ENCODE assay signal across 1 cellular context in the genomic region with DNA sequence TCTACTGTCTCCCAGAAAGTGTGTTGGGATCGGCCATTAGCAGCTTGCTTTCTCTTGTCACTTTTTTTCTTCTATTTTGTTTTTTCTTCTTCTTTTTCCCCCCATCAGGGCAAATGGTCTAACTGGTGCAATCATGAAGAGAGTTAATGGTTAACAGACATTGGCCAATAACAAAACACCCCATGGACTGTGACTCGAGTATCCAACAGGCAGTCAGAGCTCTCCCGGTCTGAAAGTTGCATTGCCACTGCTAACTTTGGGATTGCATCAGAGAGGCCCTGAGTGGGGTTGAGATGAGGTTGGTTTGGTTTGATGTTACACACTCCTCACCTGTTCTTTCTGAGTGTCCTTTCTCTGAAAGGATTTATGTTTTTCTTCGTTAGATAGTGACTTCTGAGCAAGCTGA.
TF ChIP-seq lines count a peak whose summit lies in the region.

No MANE protein-coding gene starts in this region.

TF ChIP-seq in HepG2, 621 proteins besides CTCF, POLR2A, EP300 and RAD21 (continued from another document and continues in another):
- TF ChIP-seq, protein P1, sequence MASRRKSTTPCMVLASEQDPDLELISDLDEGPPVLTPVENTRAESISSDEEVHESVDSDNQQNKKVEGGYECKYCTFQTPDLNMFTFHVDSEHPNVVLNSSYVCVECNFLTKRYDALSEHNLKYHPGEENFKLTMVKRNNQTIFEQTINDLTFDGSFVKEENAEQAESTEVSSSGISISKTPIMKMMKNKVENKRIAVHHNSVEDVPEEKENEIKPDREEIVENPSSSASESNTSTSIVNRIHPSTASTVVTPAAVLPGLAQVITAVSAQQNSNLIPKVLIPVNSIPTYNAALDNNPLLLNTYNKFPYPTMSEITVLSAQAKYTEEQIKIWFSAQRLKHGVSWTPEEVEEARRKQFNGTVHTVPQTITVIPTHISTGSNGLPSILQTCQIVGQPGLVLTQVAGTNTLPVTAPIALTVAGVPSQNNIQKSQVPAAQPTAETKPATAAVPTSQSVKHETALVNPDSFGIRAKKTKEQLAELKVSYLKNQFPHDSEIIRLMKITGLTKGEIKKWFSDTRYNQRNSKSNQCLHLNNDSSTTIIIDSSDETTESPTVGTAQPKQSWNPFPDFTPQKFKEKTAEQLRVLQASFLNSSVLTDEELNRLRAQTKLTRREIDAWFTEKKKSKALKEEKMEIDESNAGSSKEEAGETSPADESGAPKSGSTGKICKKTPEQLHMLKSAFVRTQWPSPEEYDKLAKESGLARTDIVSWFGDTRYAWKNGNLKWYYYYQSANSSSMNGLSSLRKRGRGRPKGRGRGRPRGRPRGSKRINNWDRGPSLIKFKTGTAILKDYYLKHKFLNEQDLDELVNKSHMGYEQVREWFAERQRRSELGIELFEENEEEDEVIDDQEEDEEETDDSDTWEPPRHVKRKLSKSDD (CRISPR knock-in tag; IDR thresholded peaks at IDR 0.05; ENCODE audit: low read depth) = peak; percentile 60; the same call in 1 of the 2 replicates
- TF ChIP-seq ZNF615 (CRISPR knock-in tag; IDR thresholded peaks at IDR 0.05; ENCODE audit: borderline replicate concordance) (0 out of 2 replicates have a peak, but pooled peaks have one; percentile 44), SNRNP70 (IDR thresholded peaks at IDR 0.05; ENCODE audit: low read depth, low read length) (no peak), THAP11 (CRISPR knock-in tag; IDR thresholded peaks at IDR 0.05) (peak; percentile 86), NKX3-1 (CRISPR knock-in tag; IDR thresholded peaks at IDR 0.05) (no peak), RXRA (CRISPR knock-in tag; IDR thresholded peaks at IDR 0.05) (peak; percentile 50; the same call in 1 of the 2 replicates), TRIM24 (CRISPR knock-in tag; IDR thresholded peaks at IDR 0.05) (no peak), XBP1 (CRISPR knock-in tag; IDR thresholded peaks at IDR 0.05) (no peak), FOXA3 (CRISPR knock-in tag; IDR thresholded peaks at IDR 0.05) (peak; percentile 93), ZNF678 (CRISPR knock-in tag; IDR thresholded peaks at IDR 0.05) (no peak), ZNF12 (CRISPR knock-in tag; IDR thresholded peaks at IDR 0.05) (peak; percentile 90), ZNF891 (CRISPR knock-in tag; IDR thresholded peaks at IDR 0.05) (no peak), DNMT3B (CRISPR knock-in tag; conservative IDR thresholded peaks at IDR 0.05) (0 out of 2 replicates have a peak, but pooled peaks have one; percentile 50), ZNF713 (CRISPR knock-in tag; IDR thresholded peaks at IDR 0.05) (no peak), ZSCAN22 (CRISPR knock-in tag; IDR thresholded peaks at IDR 0.05) (0 out of 2 replicates have a peak, but pooled peaks have one; percentile 7), BRCA1 (CRISPR knock-in tag; IDR thresholded peaks at IDR 0.05) (no peak), ZNF775 (CRISPR knock-in tag; IDR thresholded peaks at IDR 0.05; ENCODE audit: borderline replicate concordance) (no peak), MXD4 (CRISPR knock-in tag; IDR thresholded peaks at IDR 0.05) (peak; percentile 73; the same call in 1 of the 2 replicates), ZNF589 (CRISPR knock-in tag; conservative IDR thresholded peaks at IDR 0.05) (no peak), SKI (IDR thresholded peaks at IDR 0.05; ENCODE audit: partially characterized antibody) (no peak), SOX13 (IDR thresholded peaks at IDR 0.05) (peak; percentile 55; the same call in 1 of the 2 replicates), SOX13 (CRISPR knock-in tag; conservative IDR thresholded peaks at IDR 0.05 in 1 of 2, IDR thresholded peaks at IDR 0.05 in 1 of 2) (peak in 1 of 2 experiments; percentile 90; a peak in 2 of 4 replicates), ZNF788 (CRISPR knock-in tag; IDR thresholded peaks at IDR 0.05; ENCODE audit: borderline replicate concordance) (peak; percentile 89; the same call in 1 of the 2 replicates), RAD51 (IDR thresholded peaks at IDR 0.05; ENCODE audit: borderline replicate concordance) (no peak), MYC (CRISPR knock-in tag; IDR thresholded peaks at IDR 0.05; ENCODE audit: borderline replicate concordance) (no peak), ATF7 (IDR thresholded peaks at IDR 0.05) (peak; percentile 83), ATF7 (CRISPR knock-in tag; IDR thresholded peaks at IDR 0.05) (peak; percentile 84; the same call in 1 of the 2 replicates), ZBTB1 (CRISPR knock-in tag; IDR thresholded peaks at IDR 0.05; ENCODE audit: borderline replicate concordance) (no peak), MED1 (CRISPR knock-in tag; IDR thresholded peaks at IDR 0.05) (peak; percentile 95), YEATS4 (CRISPR knock-in tag; IDR thresholded peaks at IDR 0.05; ENCODE audit: borderline replicate concordance) (peak; percentile 80), SIN3A (IDR thresholded peaks at IDR 0.05; ENCODE audit: borderline replicate concordance, low read depth, low read length) (no peak), FOXM1 (CRISPR knock-in tag; IDR thresholded peaks at IDR 0.05) (no peak), PHF20 (CRISPR knock-in tag; IDR thresholded peaks at IDR 0.05) (no peak), FOXK2 (IDR thresholded peaks at IDR 0.05) (peak; percentile 25; the same call in 1 of the 2 replicates), RELA (CRISPR knock-in tag; IDR thresholded peaks at IDR 0.05) (0 out of 2 replicates have a peak, but pooled peaks have one; percentile 56)
- TF ChIP-seq, protein P2, sequence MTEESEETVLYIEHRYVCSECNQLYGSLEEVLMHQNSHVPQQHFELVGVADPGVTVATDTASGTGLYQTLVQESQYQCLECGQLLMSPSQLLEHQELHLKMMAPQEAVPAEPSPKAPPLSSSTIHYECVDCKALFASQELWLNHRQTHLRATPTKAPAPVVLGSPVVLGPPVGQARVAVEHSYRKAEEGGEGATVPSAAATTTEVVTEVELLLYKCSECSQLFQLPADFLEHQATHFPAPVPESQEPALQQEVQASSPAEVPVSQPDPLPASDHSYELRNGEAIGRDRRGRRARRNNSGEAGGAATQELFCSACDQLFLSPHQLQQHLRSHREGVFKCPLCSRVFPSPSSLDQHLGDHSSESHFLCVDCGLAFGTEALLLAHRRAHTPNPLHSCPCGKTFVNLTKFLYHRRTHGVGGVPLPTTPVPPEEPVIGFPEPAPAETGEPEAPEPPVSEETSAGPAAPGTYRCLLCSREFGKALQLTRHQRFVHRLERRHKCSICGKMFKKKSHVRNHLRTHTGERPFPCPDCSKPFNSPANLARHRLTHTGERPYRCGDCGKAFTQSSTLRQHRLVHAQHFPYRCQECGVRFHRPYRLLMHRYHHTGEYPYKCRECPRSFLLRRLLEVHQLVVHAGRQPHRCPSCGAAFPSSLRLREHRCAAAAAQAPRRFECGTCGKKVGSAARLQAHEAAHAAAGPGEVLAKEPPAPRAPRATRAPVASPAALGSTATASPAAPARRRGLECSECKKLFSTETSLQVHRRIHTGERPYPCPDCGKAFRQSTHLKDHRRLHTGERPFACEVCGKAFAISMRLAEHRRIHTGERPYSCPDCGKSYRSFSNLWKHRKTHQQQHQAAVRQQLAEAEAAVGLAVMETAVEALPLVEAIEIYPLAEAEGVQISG (CRISPR knock-in tag; IDR thresholded peaks at IDR 0.05) = peak; percentile 84
- TF ChIP-seq, protein P3, sequence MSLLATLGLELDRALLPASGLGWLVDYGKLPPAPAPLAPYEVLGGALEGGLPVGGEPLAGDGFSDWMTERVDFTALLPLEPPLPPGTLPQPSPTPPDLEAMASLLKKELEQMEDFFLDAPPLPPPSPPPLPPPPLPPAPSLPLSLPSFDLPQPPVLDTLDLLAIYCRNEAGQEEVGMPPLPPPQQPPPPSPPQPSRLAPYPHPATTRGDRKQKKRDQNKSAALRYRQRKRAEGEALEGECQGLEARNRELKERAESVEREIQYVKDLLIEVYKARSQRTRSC (CRISPR knock-in tag; IDR thresholded peaks at IDR 0.05; ENCODE audit: low read depth) = no peak
- TF ChIP-seq, protein P4, sequence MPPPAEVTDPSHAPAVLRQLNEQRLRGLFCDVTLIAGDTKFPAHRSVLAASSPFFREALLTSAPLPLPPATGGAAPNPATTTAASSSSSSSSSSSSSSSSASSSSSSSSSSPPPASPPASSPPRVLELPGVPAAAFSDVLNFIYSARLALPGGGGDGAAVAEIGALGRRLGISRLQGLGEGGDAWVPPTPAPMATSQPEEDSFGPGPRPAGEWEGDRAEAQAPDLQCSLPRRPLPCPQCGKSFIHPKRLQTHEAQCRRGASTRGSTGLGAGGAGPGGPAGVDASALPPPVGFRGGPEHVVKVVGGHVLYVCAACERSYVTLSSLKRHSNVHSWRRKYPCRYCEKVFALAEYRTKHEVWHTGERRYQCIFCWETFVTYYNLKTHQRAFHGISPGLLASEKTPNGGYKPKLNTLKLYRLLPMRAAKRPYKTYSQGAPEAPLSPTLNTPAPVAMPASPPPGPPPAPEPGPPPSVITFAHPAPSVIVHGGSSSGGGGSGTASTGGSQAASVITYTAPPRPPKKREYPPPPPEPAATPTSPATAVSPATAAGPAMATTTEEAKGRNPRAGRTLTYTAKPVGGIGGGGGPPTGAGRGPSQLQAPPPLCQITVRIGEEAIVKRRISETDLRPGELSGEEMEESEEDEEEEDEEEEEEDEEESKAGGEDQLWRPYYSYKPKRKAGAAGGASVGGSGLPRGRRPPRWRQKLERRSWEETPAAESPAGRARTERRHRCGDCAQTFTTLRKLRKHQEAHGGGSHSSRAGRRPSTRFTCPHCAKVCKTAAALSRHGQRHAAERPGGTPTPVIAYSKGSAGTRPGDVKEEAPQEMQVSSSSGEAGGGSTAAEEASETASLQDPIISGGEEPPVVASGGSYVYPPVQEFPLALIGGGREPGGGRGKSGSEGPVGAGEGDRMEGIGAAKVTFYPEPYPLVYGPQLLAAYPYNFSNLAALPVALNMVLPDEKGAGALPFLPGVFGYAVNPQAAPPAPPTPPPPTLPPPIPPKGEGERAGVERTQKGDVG (CRISPR knock-in tag; IDR thresholded peaks at IDR 0.05; ENCODE audit: borderline replicate concordance) = 0 out of 2 replicates have a peak, but pooled peaks have one; percentile 1
- TF ChIP-seq, protein P5, sequence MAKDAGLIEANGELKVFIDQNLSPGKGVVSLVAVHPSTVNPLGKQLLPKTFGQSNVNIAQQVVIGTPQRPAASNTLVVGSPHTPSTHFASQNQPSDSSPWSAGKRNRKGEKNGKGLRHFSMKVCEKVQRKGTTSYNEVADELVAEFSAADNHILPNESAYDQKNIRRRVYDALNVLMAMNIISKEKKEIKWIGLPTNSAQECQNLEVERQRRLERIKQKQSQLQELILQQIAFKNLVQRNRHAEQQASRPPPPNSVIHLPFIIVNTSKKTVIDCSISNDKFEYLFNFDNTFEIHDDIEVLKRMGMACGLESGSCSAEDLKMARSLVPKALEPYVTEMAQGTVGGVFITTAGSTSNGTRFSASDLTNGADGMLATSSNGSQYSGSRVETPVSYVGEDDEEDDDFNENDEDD (CRISPR knock-in tag; IDR thresholded peaks at IDR 0.05; ENCODE audit: borderline replicate concordance) = peak; percentile 61; the same call in 1 of the 2 replicates
- TF ChIP-seq, protein P6, sequence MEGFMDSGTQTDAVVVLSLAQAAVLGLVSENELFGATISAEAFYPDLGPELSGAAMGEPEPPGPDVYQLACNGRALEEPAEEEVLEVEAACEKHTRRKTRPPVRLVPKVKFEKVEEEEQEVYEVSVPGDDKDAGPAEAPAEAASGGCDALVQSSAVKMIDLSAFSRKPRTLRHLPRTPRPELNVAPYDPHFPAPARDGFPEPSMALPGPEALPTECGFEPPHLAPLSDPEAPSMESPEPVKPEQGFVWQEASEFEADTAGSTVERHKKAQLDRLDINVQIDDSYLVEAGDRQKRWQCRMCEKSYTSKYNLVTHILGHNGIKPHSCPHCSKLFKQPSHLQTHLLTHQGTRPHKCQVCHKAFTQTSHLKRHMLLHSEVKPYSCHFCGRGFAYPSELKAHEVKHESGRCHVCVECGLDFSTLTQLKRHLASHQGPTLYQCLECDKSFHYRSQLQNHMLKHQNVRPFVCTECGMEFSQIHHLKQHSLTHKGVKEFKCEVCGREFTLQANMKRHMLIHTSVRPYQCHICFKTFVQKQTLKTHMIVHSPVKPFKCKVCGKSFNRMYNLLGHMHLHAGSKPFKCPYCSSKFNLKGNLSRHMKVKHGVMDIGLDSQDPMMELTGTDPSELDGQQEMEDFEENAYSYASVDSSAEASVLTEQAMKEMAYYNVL (CRISPR knock-in tag; IDR thresholded peaks at IDR 0.05; ENCODE audit: borderline replicate concordance) = peak; percentile 99
- TF ChIP-seq, protein P7, sequence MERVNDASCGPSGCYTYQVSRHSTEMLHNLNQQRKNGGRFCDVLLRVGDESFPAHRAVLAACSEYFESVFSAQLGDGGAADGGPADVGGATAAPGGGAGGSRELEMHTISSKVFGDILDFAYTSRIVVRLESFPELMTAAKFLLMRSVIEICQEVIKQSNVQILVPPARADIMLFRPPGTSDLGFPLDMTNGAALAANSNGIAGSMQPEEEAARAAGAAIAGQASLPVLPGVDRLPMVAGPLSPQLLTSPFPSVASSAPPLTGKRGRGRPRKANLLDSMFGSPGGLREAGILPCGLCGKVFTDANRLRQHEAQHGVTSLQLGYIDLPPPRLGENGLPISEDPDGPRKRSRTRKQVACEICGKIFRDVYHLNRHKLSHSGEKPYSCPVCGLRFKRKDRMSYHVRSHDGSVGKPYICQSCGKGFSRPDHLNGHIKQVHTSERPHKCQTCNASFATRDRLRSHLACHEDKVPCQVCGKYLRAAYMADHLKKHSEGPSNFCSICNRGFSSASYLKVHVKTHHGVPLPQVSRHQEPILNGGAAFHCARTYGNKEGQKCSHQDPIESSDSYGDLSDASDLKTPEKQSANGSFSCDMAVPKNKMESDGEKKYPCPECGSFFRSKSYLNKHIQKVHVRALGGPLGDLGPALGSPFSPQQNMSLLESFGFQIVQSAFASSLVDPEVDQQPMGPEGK (CRISPR knock-in tag; IDR thresholded peaks at IDR 0.05) = peak; percentile 86
- TF ChIP-seq, protein P8, sequence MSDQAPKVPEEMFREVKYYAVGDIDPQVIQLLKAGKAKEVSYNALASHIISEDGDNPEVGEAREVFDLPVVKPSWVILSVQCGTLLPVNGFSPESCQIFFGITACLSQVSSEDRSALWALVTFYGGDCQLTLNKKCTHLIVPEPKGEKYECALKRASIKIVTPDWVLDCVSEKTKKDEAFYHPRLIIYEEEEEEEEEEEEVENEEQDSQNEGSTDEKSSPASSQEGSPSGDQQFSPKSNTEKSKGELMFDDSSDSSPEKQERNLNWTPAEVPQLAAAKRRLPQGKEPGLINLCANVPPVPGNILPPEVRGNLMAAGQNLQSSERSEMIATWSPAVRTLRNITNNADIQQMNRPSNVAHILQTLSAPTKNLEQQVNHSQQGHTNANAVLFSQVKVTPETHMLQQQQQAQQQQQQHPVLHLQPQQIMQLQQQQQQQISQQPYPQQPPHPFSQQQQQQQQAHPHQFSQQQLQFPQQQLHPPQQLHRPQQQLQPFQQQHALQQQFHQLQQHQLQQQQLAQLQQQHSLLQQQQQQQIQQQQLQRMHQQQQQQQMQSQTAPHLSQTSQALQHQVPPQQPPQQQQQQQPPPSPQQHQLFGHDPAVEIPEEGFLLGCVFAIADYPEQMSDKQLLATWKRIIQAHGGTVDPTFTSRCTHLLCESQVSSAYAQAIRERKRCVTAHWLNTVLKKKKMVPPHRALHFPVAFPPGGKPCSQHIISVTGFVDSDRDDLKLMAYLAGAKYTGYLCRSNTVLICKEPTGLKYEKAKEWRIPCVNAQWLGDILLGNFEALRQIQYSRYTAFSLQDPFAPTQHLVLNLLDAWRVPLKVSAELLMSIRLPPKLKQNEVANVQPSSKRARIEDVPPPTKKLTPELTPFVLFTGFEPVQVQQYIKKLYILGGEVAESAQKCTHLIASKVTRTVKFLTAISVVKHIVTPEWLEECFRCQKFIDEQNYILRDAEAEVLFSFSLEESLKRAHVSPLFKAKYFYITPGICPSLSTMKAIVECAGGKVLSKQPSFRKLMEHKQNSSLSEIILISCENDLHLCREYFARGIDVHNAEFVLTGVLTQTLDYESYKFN (CRISPR knock-in tag; conservative IDR thresholded peaks at IDR 0.05) = peak; percentile 96
